ENCODE assay signal across 16 cellular contexts in the genomic region with DNA sequence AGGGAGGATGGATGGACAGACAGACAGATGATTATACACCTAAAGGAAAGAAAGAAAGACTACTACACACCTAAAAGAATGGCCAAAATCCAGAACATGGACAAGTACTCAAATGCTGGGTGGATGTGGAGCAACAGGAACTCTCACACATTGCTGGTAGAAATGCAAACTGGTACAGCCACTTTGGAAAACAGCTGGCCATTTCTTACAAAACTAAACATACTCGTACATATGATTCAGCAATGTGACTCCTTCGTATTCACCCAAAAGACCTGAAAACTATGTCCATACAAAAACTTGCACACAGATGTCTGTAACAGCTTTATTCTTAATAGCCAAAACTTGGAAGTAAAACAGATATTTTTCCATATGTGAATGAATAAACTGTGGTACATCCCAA. TPM values are rescaled to one million over a fixed set of nuclear protein-coding genes. Genes with fewer than 3 reads are reported as not detected.
DNase-seq lines count a peak whose midpoint lies in the region; TF ChIP-seq lines count a peak whose summit lies in the region.
"Had no signal": no experiment of that assay in that cellular context is flagged by ENCODE, and none has a peak within 500 bp of the region (broad histone marks: within the 10 kb centered on the region; RNA-seq: fewer than 3 reads in every experiment).

No MANE protein-coding gene starts in this region.

- no peak overlapping the region for H2AFZ ChIP-seq in mammary epithelial cell (ENCODE audit: low read depth, low read length)

- H3K27ac ChIP-seq in mammary epithelial cell (ENCODE audit: insufficient read depth, low read depth, low read length) = no peak overlapping the region
- H3K27ac ChIP-seq in breast epithelium = no peak overlapping the region
- H3K27ac ChIP-seq: 22Rv1, A549, C4-2B had no signal

- H3K9me3 ChIP-seq in mammary epithelial cell (replicated peaks; ENCODE audit: insufficient read depth, low read length) (no peaks in the 10 kb centered on the region), breast epithelium (no peaks in the 10 kb centered on the region)
- H3K9me3 ChIP-seq: A549, Caco-2 had no signal

- H3K27me3 ChIP-seq in mammary epithelial cell (ENCODE audit: insufficient read depth, low read length) (no peaks in the 10 kb centered on the region), breast epithelium (no peaks in the 10 kb centered on the region)

- no peaks in the 10 kb centered on the region for H3K79me2 ChIP-seq in mammary epithelial cell (ENCODE audit: insufficient read depth, low read length)

- TF ChIP-seq POLR2A in breast epithelium (IDR thresholded peaks at IDR 0.05) = no peak

- no peaks in the 10 kb centered on the region for H4K20me1 ChIP-seq in mammary epithelial cell (ENCODE audit: insufficient read depth, low read length)

- dilution Hi-C loops in mammary epithelial cell (cut with HindIII; ENCODE audit: low sequenced_read_pairs) = no loop called here

- H3K4me1 ChIP-seq in mammary epithelial cell (ENCODE audit: insufficient read depth, low read length) (no peaks in the 10 kb centered on the region), breast epithelium (no peaks in the 10 kb centered on the region)
- H3K4me1 ChIP-seq: Caco-2 had no signal

- H3K9ac ChIP-seq in mammary epithelial cell (ENCODE audit: insufficient read depth, low read length) = no peak overlapping the region

- no peak for TF ChIP-seq CTCF in mammary epithelial cell (conservative IDR thresholded peaks at IDR 0.05 in 1 of 2, IDR thresholded peaks at IDR 0.05 in 1 of 2; ENCODE audit: extremely low read depth in 1 of 2, insufficient read depth in 1 of 2, low read depth in 1 of 2, low read length in 2 of 2)
- no peak for TF ChIP-seq CTCF in breast epithelium (IDR thresholded peaks at IDR 0.05)
- no peak for TF ChIP-seq CTCF in epithelial cell of esophagus (IDR thresholded peaks at IDR 0.05; ENCODE audit: insufficient read depth, low read depth, low read length, missing control alignments)

- no TSS peak for BruUV-seq in mammary epithelial cell (replicated peaks; lab: Mats Ljungman, UMichigan)

- intact Hi-C loops in mammary epithelial cell (cut with micrococcal nuclease) (no loop called here), breast epithelium (cut with DNase I; ENCODE audit: low total_unique reads) (no loop called here)

- H3K36me3 ChIP-seq in mammary epithelial cell (ENCODE audit: insufficient read depth, low read length) (no peaks in the 10 kb centered on the region), breast epithelium (no peaks in the 10 kb centered on the region)

- in situ Hi-C loops in mammary epithelial cell (cut with MboI; ENCODE audit: low sequenced_read_pairs in 2 of 2) = no loop called here

- WGBS in mammary epithelial cell (ENCODE audit: low coverage, missing lambda C conversion rate) = 91% methylated on average over 2 of the region's 2 CpGs

- H3K4me3 ChIP-seq in mammary epithelial cell (replicated peaks in 1 of 3; ENCODE audit: insufficient read depth in 1 of 3, low read depth in 2 of 3, low read length in 3 of 3) = no peak overlapping the region
- no peak overlapping the region for H3K4me3 ChIP-seq in breast epithelium
- H3K4me3 ChIP-seq in epithelial cell of esophagus (ENCODE audit: low read length) = no peak overlapping the region
- H3K4me3 ChIP-seq: A549 had no signal

- CTCF ChIA-PET in mammary epithelial cell (lab: Charles Lee; ENCODE audit: low non-redundant PET) = no interaction called here

- no peak overlapping the region for H3K4me2 ChIP-seq in mammary epithelial cell (ENCODE audit: insufficient read depth, low read depth, low read length)
- H3K4me2 ChIP-seq: A549 had no signal

- peak; percentile 4 for DNase-seq in mammary epithelial cell
- DNase-seq in breast epithelium (ENCODE audit: low spot score in 2 of 2) = no peak
- peak; percentile 68 for DNase-seq in epithelial cell of esophagus (ENCODE audit: low read depth)
- DNase-seq in iris pigment epithelial cell (ENCODE audit: low read depth) = peak; percentile 1
- no peak for DNase-seq in HuH-7 (ENCODE audit: low spot score)
- no peak for DNase-seq in pons (ENCODE audit: low spot score)
- DNase-seq in GM03348 (ENCODE audit: low spot score) = no peak
- DNase-seq: AML-193; Caco-2; CD4-positive, alpha-beta T cell; DMS79; GDM1; H9 had no signal

RNA-seq across cellular contexts. Expression of gene PRPF38A, which starts 51.3 kb away (rescaled TPM):
- total RNA-seq in mammary epithelial cell = 10 to 100 TPM in 1 of 2 donors, 1 to 10 TPM in 1; 9.2 to 34.9 TPM
- 22.1 TPM for polyA plus RNA-seq in mammary epithelial cell
- polyA minus RNA-seq in mammary epithelial cell = 58.3 TPM
- 10 to 100 TPM; 13.1 to 20.9 (median 19.7) TPM for total RNA-seq in breast epithelium

RNA-seq across cellular contexts. Expression of gene ORC1, which starts 51.5 kb away (rescaled TPM):
- total RNA-seq in mammary epithelial cell (1 to 10 TPM; 1.2 to 8.8 TPM), breast epithelium (under 1 TPM; 0.33 to 0.96 (median 0.73) TPM)
- 16.8 TPM for polyA plus RNA-seq in mammary epithelial cell
- polyA minus RNA-seq in mammary epithelial cell = 22.4 TPM

Comparison
In these comparisons a context has a peak if more than half of its experiments do, and no peak if none do; other contexts are left out.
1. DNase-seq: peak in mammary epithelial cell (single experiment), epithelial cell of esophagus (single experiment) and iris pigment epithelial cell (single experiment); none in breast epithelium (0 of 2), HuH-7 (single experiment), pons (single experiment) and GM03348 (single experiment).